ENCODE assay signal across 25 cellular contexts in genomic region chr4:163631288-163631687, GRCh38.
"Had no signal": no experiment of that assay in that cellular context is flagged by ENCODE, and none has a peak within 500 bp of the region (broad histone marks: within the 10 kb centered on the region; RNA-seq: fewer than 3 reads in every experiment).

No MANE protein-coding gene starts in this region.

- H3K4me1 Mint-ChIP-seq: endodermal cell had no signal

- H3K27ac ChIP-seq: colonic mucosa, coronary artery, dorsolateral prefrontal cortex, epithelial cell of prostate, esophagus muscularis mucosa, esophagus squamous epithelium, foreskin keratinocyte, gastrocnemius medialis, gastroesophageal sphincter, heart left ventricle, heart right ventricle had no signal

- H3K27me3 Mint-ChIP-seq: dendritic cell treated with granulocyte-macrophage colony-stimulating factor and Interleukin-4, amounts not matched to agents 40 ng/mL and 50 ng/mL, for 4 days; effector memory CD8-positive, alpha-beta T cell had no signal

- H3K9me3 ChIP-seq: colonic mucosa, esophagus muscularis mucosa, esophagus squamous epithelium, gastrocnemius medialis, gastroesophageal sphincter had no signal

- H3K27me3 ChIP-seq: colonic mucosa, dorsolateral prefrontal cortex, esophagus muscularis mucosa, esophagus squamous epithelium, foreskin keratinocyte, gastrocnemius medialis, gastroesophageal sphincter, heart left ventricle, heart right ventricle had no signal

- DNase-seq: colonic mucosa; cortex of kidney; dermis blood vessel endothelial cell; dorsolateral prefrontal cortex; effector CD4-positive, alpha-beta T cell; effector CD8-positive, alpha-beta T cell; effector memory CD4-positive, alpha-beta T cell; effector memory CD8-positive, alpha-beta T cell; endodermal cell; erythroblast; esophagus squamous epithelium; foreskin fibroblast; foreskin keratinocyte; foreskin melanocyte; gastrocnemius medialis; glutamatergic neuron; head of caudate nucleus; heart left ventricle; heart right ventricle had no signal

- H3K27ac Mint-ChIP-seq: dendritic cell treated with granulocyte-macrophage colony-stimulating factor and Interleukin-4, amounts not matched to agents 40 ng/mL and 50 ng/mL, for 4 days; effector memory CD8-positive, alpha-beta T cell; endodermal cell had no signal

- ATAC-seq: effector memory CD8-positive, alpha-beta T cell; esophagus mucosa; foreskin keratinocyte; gastrocnemius medialis; gastroesophageal sphincter; heart left ventricle; heart right ventricle had no signal

- H3K4me1 ChIP-seq: colonic mucosa, esophagus muscularis mucosa, esophagus squamous epithelium, foreskin keratinocyte, gastrocnemius medialis, gastroesophageal sphincter, heart left ventricle, heart right ventricle had no signal

- H3K4me3 Mint-ChIP-seq: dendritic cell treated with granulocyte-macrophage colony-stimulating factor and Interleukin-4, amounts not matched to agents 40 ng/mL and 50 ng/mL, for 4 days; effector memory CD8-positive, alpha-beta T cell; endodermal cell had no signal

- H3K36me3 ChIP-seq: colonic mucosa, esophagus muscularis mucosa, esophagus squamous epithelium, gastrocnemius medialis, gastroesophageal sphincter, heart left ventricle, heart right ventricle had no signal

- H3K4me3 ChIP-seq: colonic mucosa, coronary artery, dorsolateral prefrontal cortex, esophagus muscularis mucosa, esophagus squamous epithelium, gastrocnemius medialis, gastroesophageal sphincter, heart left ventricle, heart right ventricle had no signal
